In the genomic region with DNA sequence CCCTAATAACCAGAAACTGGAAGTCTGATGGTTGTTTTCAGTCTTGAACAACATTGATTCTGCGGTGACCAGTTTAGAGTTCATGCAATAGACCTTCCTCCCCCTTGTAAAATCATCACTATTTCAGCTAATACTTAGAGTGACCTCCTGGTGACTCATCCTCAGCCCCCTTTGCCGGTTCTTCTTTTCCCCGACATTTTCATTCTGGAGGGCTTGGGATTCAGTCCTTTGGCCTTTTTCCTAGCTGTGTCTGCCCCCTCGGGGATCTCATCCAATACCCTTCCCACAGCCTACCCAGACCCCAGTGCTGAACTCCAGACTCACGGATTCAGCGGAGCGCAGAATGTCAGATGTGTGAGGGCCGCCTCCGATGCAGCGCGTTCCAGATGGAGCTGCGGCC, we compare ENCODE assay signal across 19 cellular contexts. TPM values are rescaled to one million over a fixed set of nuclear protein-coding genes. Genes with fewer than 3 reads are reported as not detected.
"Had no signal": no experiment of that assay in that cellular context is flagged by ENCODE, and none has a peak within 500 bp of the region (broad histone marks: within the 10 kb centered on the region; RNA-seq: fewer than 3 reads in every experiment).

No MANE protein-coding gene starts in this region.

- H3K27ac Mint-ChIP-seq: activated CD4-positive, alpha-beta memory T cell treated with anti-CD3 and anti-CD28 coated beads, Interleukin-2, amount 10 ng/mL, durations not matched to agents 7 days and 5 days; activated T-cell treated with anti-CD3 and anti-CD28 coated beads, Interleukin-2, amount 50 U/mL, for 24 hours; T-helper 1 cell treated with Interleukin-12 subunit alpha and Interleukin-12 subunit beta and Interleukin-4 antibody, amounts not matched to agents 30 μg/mL and 1 μg/mL, for 36 hours had no signal

- H3K36me3 ChIP-seq: gastroesophageal sphincter, left lung, tibial artery, uterus had no signal

- H3K9me3 ChIP-seq: uterus had no signal

- H3K4me3 Mint-ChIP-seq: activated CD4-positive, alpha-beta memory T cell treated with anti-CD3 and anti-CD28 coated beads, Interleukin-2, amount 10 ng/mL, durations not matched to agents 7 days and 5 days; activated T-cell treated with anti-CD3 and anti-CD28 coated beads, Interleukin-2, amount 50 U/mL, for 24 hours; T-helper 1 cell treated with Interleukin-12 subunit alpha and Interleukin-12 subunit beta and Interleukin-4 antibody, amounts not matched to agents 30 μg/mL and 1 μg/mL, for 36 hours had no signal

- H3K4me1 ChIP-seq: uterus had no signal

- DNase-seq: activated CD4-positive, alpha-beta memory T cell treated with anti-CD3 and anti-CD28 coated beads, Interleukin-2, amount 10 ng/mL, durations not matched to agents 7 days and 5 days; activated CD4-positive, alpha-beta T cell treated with anti-CD3 and anti-CD28 coated beads for 4 hours; activated naive CD4-positive, alpha-beta T cell treated with anti-CD3 and anti-CD28 coated beads, Interleukin-2, amount 50 U/mL, for 16 hours; activated T-cell treated with anti-CD3 and anti-CD28 coated beads, Interleukin-2, amount 50 U/mL, for 24 hours; dorsolateral prefrontal cortex; erythroblast; kidney; stimulated activated CD4-positive, alpha-beta T cell treated with anti-CD3 and anti-CD28 coated beads, Interleukin-15, amount 100 ng/mL, for 24 hours; stimulated activated CD4-positive, alpha-beta T cell treated with anti-CD3 and anti-CD28 coated beads, Interleukin-4, amount 100 ng/mL, for 1 hour; stimulated activated naive CD4-positive, alpha-beta T cell; tibial artery; uterus had no signal

- H3K27ac ChIP-seq: dorsolateral prefrontal cortex, gastroesophageal sphincter, left lung, tibial artery, uterus had no signal

- H3K4me3 ChIP-seq: dorsolateral prefrontal cortex, gastroesophageal sphincter, left lung, tibial artery, uterus had no signal

RNA-seq across cellular contexts. Expression of gene BHLHE23, which starts 7.5 kb away (rescaled TPM):
- total RNA-seq: activated CD4-positive, alpha-beta memory T cell treated with anti-CD3 and anti-CD28 coated beads, Interleukin-2, amount 10 ng/mL, durations not matched to agents 7 days and 5 days; cardiac septum; dorsolateral prefrontal cortex; gastroesophageal sphincter; kidney; left lung; subcutaneous adipose tissue; uterus had no signal
- polyA plus RNA-seq: adipose tissue, neural cell had no signal
